22 cellular contexts compared by ENCODE assay signal in the genomic region with DNA sequence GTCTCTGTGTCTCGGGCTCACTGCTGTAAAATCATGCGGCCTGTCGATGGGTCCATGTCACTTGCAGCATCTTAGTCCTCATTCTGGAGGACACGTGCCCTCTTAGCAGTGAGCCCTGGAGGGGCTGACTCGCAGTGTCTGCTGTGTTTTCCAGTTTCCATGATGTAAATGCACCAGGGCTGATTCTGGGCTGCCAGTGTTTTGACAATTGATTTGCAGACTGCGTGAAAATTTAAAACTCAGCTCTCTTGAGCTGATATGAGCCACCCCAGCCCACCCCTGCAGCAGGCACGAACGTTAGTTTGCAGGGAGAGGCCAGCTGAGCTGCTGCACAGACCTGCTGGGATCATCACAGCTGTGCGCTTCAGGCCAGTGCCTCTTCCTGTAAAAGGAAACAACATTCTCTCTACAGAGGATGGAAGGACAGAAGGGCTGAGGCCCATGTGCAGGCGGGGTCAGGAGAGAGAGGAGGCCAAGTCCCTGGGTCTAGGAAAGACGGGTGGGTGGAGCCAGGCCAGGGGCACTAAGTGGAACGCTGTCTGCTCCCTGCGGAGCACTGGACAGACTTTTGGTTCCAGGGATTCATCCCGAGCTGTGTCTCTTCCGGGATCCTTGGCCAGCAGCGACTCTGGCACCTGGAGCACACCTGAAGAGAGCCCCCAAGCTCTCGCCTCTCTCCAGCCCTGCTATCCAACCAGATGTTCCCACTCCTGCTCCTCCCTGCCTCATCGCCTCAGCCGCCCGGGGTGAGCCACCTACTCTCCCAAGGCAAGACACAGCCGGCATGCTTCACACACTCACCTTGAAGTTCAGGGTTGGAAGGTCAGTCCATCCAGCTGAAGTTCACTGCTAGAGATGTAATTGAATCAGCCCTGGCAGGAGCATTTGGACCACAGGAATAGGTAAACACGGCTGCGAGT. TPM values are rescaled to one million over a fixed set of nuclear protein-coding genes. Genes with fewer than 3 reads are reported as not detected.
DNase-seq lines count a peak whose midpoint lies in the region; ATAC-seq, FAIRE-seq and TF ChIP-seq lines count a peak whose summit lies in the region.
"Had no signal": no experiment of that assay in that cellular context is flagged by ENCODE, and none has a peak within 500 bp of the region (broad histone marks: within the 10 kb centered on the region; RNA-seq: fewer than 3 reads in every experiment).

No MANE protein-coding gene starts in this region.

- no peaks in the 10 kb centered on the region for H3K27me3 ChIP-seq in Loucy (ENCODE audit: insufficient read depth, low read length, poor library complexity, severe bottlenecking)
- peaks cover 0 to 12% (median 0%) of the 10 kb centered on the region in 7 donors for H3K27me3 ChIP-seq in spleen (replicated peaks in 1 of 7)
- H3K27me3 ChIP-seq: brain microvascular endothelial cell, Peyer's patch had no signal

- no peaks in the 10 kb centered on the region; the same call in 1 of the 2 replicates for H3F3A ChIP-seq in Loucy (ENCODE audit: low read depth)

- CTCF ChIA-PET in activated CD8-positive, alpha-beta T cell treated with anti-CD3 and anti-CD28 coated beads for 36 hours (lab: Charles Lee): interaction anchor here (1.2 kb wide), 1 partner anchor 116 kb away, joined by 3 read pairs; no protein-coding TSS in a partner anchor
- CTCF ChIA-PET in activated CD8-positive, alpha-beta T cell treated with anti-CD3 and anti-CD28 coated beads, Interleukin-2, amount 10 ng/mL, durations not matched to agents 7 days and 5 days (lab: Charles Lee): interaction anchor here (0.7 kb wide), 1 partner anchor 308 kb away, joined by 3 read pairs; no protein-coding TSS in a partner anchor
- CTCF ChIA-PET in MCF 10A (lab: Yijun Ruan, JAX): interaction anchor here (0.6 kb wide), 1 partner anchor 168 kb away, joined by 3 read pairs; no protein-coding TSS in a partner anchor

- H3K36me3 Mint-ChIP-seq in activated CD8-positive, alpha-beta T cell treated with anti-CD3 and anti-CD28 coated beads for 36 hours (ENCODE audit: low read depth): no peaks in the 10 kb centered on the region
- H3K36me3 Mint-ChIP-seq in activated CD8-positive, alpha-beta T cell treated with anti-CD3 and anti-CD28 coated beads, Interleukin-2, amount 10 ng/mL, durations not matched to agents 7 days and 5 days (ENCODE audit: low read depth): no peaks in the 10 kb centered on the region
- H3K36me3 Mint-ChIP-seq in MCF 10A (ENCODE audit: insufficient read depth, unreplicated experiment): peaks cover 6% of the 10 kb centered on the region
- H3K36me3 Mint-ChIP-seq: natural killer cell had no signal

- 52 to 59% (median 54%) methylated on average over 19 to 23 of the region's 23 CpGs for WGBS in spleen, 5 donors

- no peak for TF ChIP-seq CTCF in activated CD8-positive, alpha-beta T cell treated with anti-CD3 and anti-CD28 coated beads for 36 hours (IDR thresholded peaks at IDR 0.05)
- TF ChIP-seq CTCF in Loucy (conservative IDR thresholded peaks at IDR 0.05; ENCODE audit: low read length): no peak
- TF ChIP-seq CTCF in kidney (IDR thresholded peaks at IDR 0.05; ENCODE audit: borderline replicate concordance, extremely low read depth, insufficient read depth): no peak
- TF ChIP-seq CTCF in spleen (IDR thresholded peaks at IDR 0.05 in 8 of 11, conservative IDR thresholded peaks at IDR 0.05 in 3 of 11): no peak
- no peak for TF ChIP-seq CTCF in MCF 10A (IDR thresholded peaks at IDR 0.05; ENCODE audit: unreplicated experiment)

- H3K27ac ChIP-seq in kidney (ENCODE audit: low read depth in 2 of 2, low read length in 2 of 2) (no peak overlapping the region), spleen (no peak overlapping the region)
- H3K27ac ChIP-seq: brain microvascular endothelial cell, psoas muscle had no signal

- H4K20me1 ChIP-seq in Loucy (ENCODE audit: insufficient read depth, low read length, poor library complexity, severe bottlenecking): no peaks in the 10 kb centered on the region

- peaks cover 46% of the 10 kb centered on the region for H3K4me1 Mint-ChIP-seq in activated CD8-positive, alpha-beta T cell treated with anti-CD3 and anti-CD28 coated beads for 36 hours (ENCODE audit: low read depth)
- H3K4me1 Mint-ChIP-seq in activated CD8-positive, alpha-beta T cell treated with anti-CD3 and anti-CD28 coated beads, Interleukin-2, amount 10 ng/mL, durations not matched to agents 7 days and 5 days (ENCODE audit: low read depth): peaks cover 44% of the 10 kb centered on the region
- no peaks in the 10 kb centered on the region for H3K4me1 Mint-ChIP-seq in MCF 10A (ENCODE audit: insufficient read depth, unreplicated experiment)

- peak; percentile 19 for DNase-seq in activated CD8-positive, alpha-beta T cell treated with anti-CD3 and anti-CD28 coated beads for 36 hours
- no peak for DNase-seq in activated CD8-positive, alpha-beta T cell treated with anti-CD3 and anti-CD28 coated beads, Interleukin-2, amount 10 ng/mL, durations not matched to agents 7 days and 5 days
- DNase-seq in kidney (peak; percentile 75), spleen (peak; percentile 75), MCF 10A (ENCODE audit: unreplicated experiment) (no peak), amygdala (lab: John Stamatoyannopoulos, UW) (no peak)
- DNase-seq: activated naive CD8-positive, alpha-beta T cell treated with anti-CD3 and anti-CD28 coated beads, Interleukin-2, amount 50 U/mL, for 24 hours; brain microvascular endothelial cell; CD4-positive, alpha-beta memory T cell; DMS79 treated with DMSO at 0.1 percent for 48 hours; KBM-7; natural killer cell; NCI-H1105; NCI-H2081 treated with DMSO at 0.1 percent for 48 hours; stimulated activated CD8-positive, alpha-beta memory T cell treated with anti-CD3 and anti-CD28 coated beads, Interleukin-4, amount 100 ng/mL, for 48 hours; substantia nigra had no signal

- TF ChIP-seq POLR2A in spleen (IDR thresholded peaks at IDR 0.05): no peak

- no peak overlapping the region for H2AFZ ChIP-seq in Loucy (ENCODE audit: low read length)

- no peaks in the 10 kb centered on the region for H3K27me3 Mint-ChIP-seq in activated CD8-positive, alpha-beta T cell treated with anti-CD3 and anti-CD28 coated beads for 36 hours
- H3K27me3 Mint-ChIP-seq in activated CD8-positive, alpha-beta T cell treated with anti-CD3 and anti-CD28 coated beads, Interleukin-2, amount 10 ng/mL, durations not matched to agents 7 days and 5 days (ENCODE audit: low read depth): no peaks in the 10 kb centered on the region
- H3K27me3 Mint-ChIP-seq in MCF 10A (ENCODE audit: insufficient read depth, unreplicated experiment): no peaks in the 10 kb centered on the region
- H3K27me3 Mint-ChIP-seq: activated naive CD8-positive, alpha-beta T cell treated with anti-CD3 and anti-CD28 coated beads, Interleukin-2, amount 50 U/mL, for 24 hours; CD4-positive, alpha-beta memory T cell had no signal

- H3K9me3 Mint-ChIP-seq in activated CD8-positive, alpha-beta T cell treated with anti-CD3 and anti-CD28 coated beads for 36 hours: no peaks in the 10 kb centered on the region
- no peaks in the 10 kb centered on the region for H3K9me3 Mint-ChIP-seq in activated CD8-positive, alpha-beta T cell treated with anti-CD3 and anti-CD28 coated beads, Interleukin-2, amount 10 ng/mL, durations not matched to agents 7 days and 5 days (ENCODE audit: insufficient read depth)
- H3K9me3 Mint-ChIP-seq in MCF 10A (ENCODE audit: unreplicated experiment): no peaks in the 10 kb centered on the region
- H3K9me3 Mint-ChIP-seq: activated naive CD8-positive, alpha-beta T cell treated with anti-CD3 and anti-CD28 coated beads, Interleukin-2, amount 50 U/mL, for 24 hours; CD4-positive, alpha-beta memory T cell; natural killer cell had no signal

- no peak for FAIRE-seq in kidney (lab: Jason Lieb, UNC)
- FAIRE-seq: endothelial cell of umbilical vein had no signal

- peak overlapping the region; percentile 73 for H3K9ac ChIP-seq in Loucy (ENCODE audit: low read depth, low read length, poor library complexity, severe bottlenecking)
- no peak overlapping the region for H3K9ac ChIP-seq in kidney (ENCODE audit: low read length in 2 of 2)

- H3K9me2 ChIP-seq in Loucy (replicated peaks; ENCODE audit: low read depth, low read length): no peaks in the 10 kb centered on the region

- H3K4me2 ChIP-seq in Loucy (ENCODE audit: low read depth, low read length, poor library complexity, severe bottlenecking): peak overlapping the region; percentile 68

- H3K36me3 ChIP-seq in Loucy (ENCODE audit: insufficient read depth, low read length): no peaks in the 10 kb centered on the region
- H3K36me3 ChIP-seq in kidney (ENCODE audit: control insufficient read depth in 1 of 2, insufficient read depth in 2 of 2, low read length in 2 of 2): no peaks in the 10 kb centered on the region
- no peaks in the 10 kb centered on the region for H3K36me3 ChIP-seq in spleen
- H3K36me3 ChIP-seq: brain microvascular endothelial cell, Peyer's patch had no signal

- POLR2A ChIA-PET in activated CD8-positive, alpha-beta T cell treated with anti-CD3 and anti-CD28 coated beads for 36 hours (lab: Charles Lee): no interaction called here
- POLR2A ChIA-PET in activated CD8-positive, alpha-beta T cell treated with anti-CD3 and anti-CD28 coated beads, Interleukin-2, amount 10 ng/mL, durations not matched to agents 7 days and 5 days (lab: Charles Lee): interaction anchor here (1.4 kb wide), 1 partner anchor 14 kb away, joined by 3 read pairs; no protein-coding TSS in a partner anchor
- POLR2A ChIA-PET in MCF 10A (lab: Yijun Ruan, JAX): no interaction called here

- no TSS peak for BruUV-seq in MCF 10A (replicated peaks; lab: Mats Ljungman, UMichigan)

- peaks cover 79% of the 10 kb centered on the region for H3K4me1 ChIP-seq in Loucy (ENCODE audit: insufficient read depth, low read length, poor library complexity, severe bottlenecking)
- no peaks in the 10 kb centered on the region for H3K4me1 ChIP-seq in kidney (ENCODE audit: control insufficient read depth in 1 of 2, insufficient read depth in 1 of 2, low read depth in 1 of 2, low read length in 2 of 2)
- H3K4me1 ChIP-seq in spleen: peaks cover 0 to 34% (median 21%) of the 10 kb centered on the region in 6 donors
- H3K4me1 ChIP-seq: psoas muscle had no signal

- no peak overlapping the region for H3K27ac Mint-ChIP-seq in activated CD8-positive, alpha-beta T cell treated with anti-CD3 and anti-CD28 coated beads for 36 hours
- H3K27ac Mint-ChIP-seq in activated CD8-positive, alpha-beta T cell treated with anti-CD3 and anti-CD28 coated beads, Interleukin-2, amount 10 ng/mL, durations not matched to agents 7 days and 5 days: no peak overlapping the region
- no peak overlapping the region for H3K27ac Mint-ChIP-seq in MCF 10A (ENCODE audit: low read depth, unreplicated experiment)
- H3K27ac Mint-ChIP-seq: natural killer cell had no signal

- H3K4me3 ChIP-seq in Loucy (ENCODE audit: low read length, poor library complexity, severe bottlenecking) (peak overlapping the region; percentile 40), kidney (ENCODE audit: low read length in 2 of 2) (no peak overlapping the region), spleen (no peak overlapping the region)
- H3K4me3 ChIP-seq: Peyer's patch, psoas muscle had no signal

- peaks cover 31% of the 10 kb centered on the region; the same call in 1 of the 2 replicates for H3K79me2 ChIP-seq in Loucy (ENCODE audit: insufficient read depth, low read length)

- no peak overlapping the region for H3K4me3 Mint-ChIP-seq in activated CD8-positive, alpha-beta T cell treated with anti-CD3 and anti-CD28 coated beads for 36 hours
- H3K4me3 Mint-ChIP-seq in activated CD8-positive, alpha-beta T cell treated with anti-CD3 and anti-CD28 coated beads, Interleukin-2, amount 10 ng/mL, durations not matched to agents 7 days and 5 days: no peak overlapping the region
- no peak overlapping the region for H3K4me3 Mint-ChIP-seq in MCF 10A (ENCODE audit: unreplicated experiment)
- H3K4me3 Mint-ChIP-seq: activated naive CD8-positive, alpha-beta T cell treated with anti-CD3 and anti-CD28 coated beads, Interleukin-2, amount 50 U/mL, for 24 hours; CD4-positive, alpha-beta memory T cell; natural killer cell had no signal

- H3K9me3 ChIP-seq in Loucy (ENCODE audit: insufficient read depth, low read depth, low read length) (no peaks in the 10 kb centered on the region; the same call in 1 of the 2 replicates), kidney (ENCODE audit: control insufficient read depth in 1 of 2, low read length in 2 of 2) (no peaks in the 10 kb centered on the region), spleen (no peaks in the 10 kb centered on the region)
- H3K9me3 ChIP-seq: Peyer's patch, psoas muscle had no signal

- ATAC-seq in activated CD8-positive, alpha-beta T cell treated with anti-CD3 and anti-CD28 coated beads for 36 hours: no peak
- no peak for ATAC-seq in activated CD8-positive, alpha-beta T cell treated with anti-CD3 and anti-CD28 coated beads, Interleukin-2, amount 10 ng/mL, durations not matched to agents 7 days and 5 days
- no peak for ATAC-seq in HG03378 (IDR thresholded peaks at IDR 0.05; ENCODE audit: unreplicated experiment)
- ATAC-seq: activated naive CD8-positive, alpha-beta T cell treated with anti-CD3 and anti-CD28 coated beads, Interleukin-2, amount 50 U/mL, for 24 hours; natural killer cell; psoas muscle had no signal

- intact Hi-C loops in activated CD8-positive, alpha-beta T cell treated with anti-CD3 and anti-CD28 coated beads for 36 hours (cut with micrococcal nuclease): no loop called here
- intact Hi-C loops in kidney (cut with DNase I) (no loop called here), spleen (cut with DNase I; ENCODE audit: low total_unique reads) (no loop called here), MCF 10A (cut with micrococcal nuclease) (loop anchor here (5.0 kb wide), 1 partner anchor 286 kb away; no protein-coding TSS in a partner anchor)

RNA-seq across cellular contexts. Expression of a gene that starts 42.5 kb away (rescaled TPM):
- not detected for total RNA-seq in activated CD8-positive, alpha-beta T cell treated with anti-CD3 and anti-CD28 coated beads for 36 hours
- total RNA-seq in activated CD8-positive, alpha-beta T cell treated with anti-CD3 and anti-CD28 coated beads, Interleukin-2, amount 10 ng/mL, durations not matched to agents 7 days and 5 days: not detected
- total RNA-seq in kidney: 12.0 TPM
- 13.0 TPM for polyA plus RNA-seq in kidney (ENCODE audit: insufficient read depth, low read depth, low replicate concordance)
- under 1 TPM in 2 of 7 donors, not detected in 5; 0.25 to 0.33 TPM for total RNA-seq in spleen
- under 1 TPM; 0.10 to 0.35 (median 0.26) TPM for polyA plus RNA-seq in spleen
- 0.51 and 0.52 TPM in 2 replicates for total RNA-seq in MCF 10A (2022)
- total RNA-seq: activated CD8-positive, alpha-beta memory T cell treated with anti-CD3 and anti-CD28 coated beads for 36 hours; CD4-positive, alpha-beta memory T cell; endothelial cell of umbilical vein had no signal
- polyA plus RNA-seq: CD4-positive, alpha-beta memory T cell had no signal

RNA-seq across cellular contexts. Expression of a gene that starts 49.9 kb away (rescaled TPM):
- 10 to 100 TPM; 48.7 to 52.9 TPM for total RNA-seq in activated CD8-positive, alpha-beta T cell treated with anti-CD3 and anti-CD28 coated beads for 36 hours
- 10 to 100 TPM; 68.7 to 74.0 TPM for total RNA-seq in activated CD8-positive, alpha-beta T cell treated with anti-CD3 and anti-CD28 coated beads, Interleukin-2, amount 10 ng/mL, durations not matched to agents 7 days and 5 days
- 2.7 TPM for total RNA-seq in kidney
- polyA plus RNA-seq in kidney (ENCODE audit: insufficient read depth, low read depth, low replicate concordance): not detected
- 10 to 100 TPM in 5 of 7 donors, 1 to 10 TPM in 2; 7.2 to 16.3 (median 11.4) TPM for total RNA-seq in spleen
- polyA plus RNA-seq in spleen: 1 to 10 TPM; 2.6 to 4.2 (median 3.3) TPM
- not detected in 2 replicates for total RNA-seq in MCF 10A (2022)
- total RNA-seq: endothelial cell of umbilical vein had no signal
- polyA plus RNA-seq: endothelial cell of umbilical vein had no signal

RNA-seq across cellular contexts. Expression of a gene that starts 57.7 kb away (rescaled TPM):
- total RNA-seq in activated CD8-positive, alpha-beta T cell treated with anti-CD3 and anti-CD28 coated beads for 36 hours: 100 to 1,000 TPM; 123 to 134 TPM
- total RNA-seq in activated CD8-positive, alpha-beta T cell treated with anti-CD3 and anti-CD28 coated beads, Interleukin-2, amount 10 ng/mL, durations not matched to agents 7 days and 5 days: 10 to 100 TPM in 1 of 2 experiments, 1 to 10 TPM in 1; 9.9 to 10.1 TPM
- total RNA-seq in kidney: 15.4 TPM
- polyA plus RNA-seq in kidney (ENCODE audit: insufficient read depth, low read depth, low replicate concordance): 3.0 TPM
- total RNA-seq in spleen: 1 to 10 TPM in 2 of 7 donors, under 1 TPM in 4, not detected in 1; 0.51 to 6.0 (median 0.78) TPM
- polyA plus RNA-seq in spleen: under 1 TPM; 0.22 to 0.32 (median 0.24) TPM
- total RNA-seq in MCF 10A (2022): 2.0 and 2.4 TPM in 2 replicates
- total RNA-seq: endothelial cell of umbilical vein had no signal
- polyA plus RNA-seq: endothelial cell of umbilical vein, psoas muscle had no signal

Comparison
In these comparisons a context has a peak if more than half of its experiments do, and no peak if none do; other contexts are left out.
1. DNase-seq: peak in activated CD8-positive, alpha-beta T cell treated with anti-CD3 and anti-CD28 coated beads for 36 hours (single experiment), kidney (single experiment) and spleen (single experiment); none in activated CD8-positive, alpha-beta T cell treated with anti-CD3 and anti-CD28 coated beads, Interleukin-2, amount 10 ng/mL, durations not matched to agents 7 days and 5 days (single experiment), MCF 10A (single experiment) and amygdala (0 of 56).